In genomic region chr7:98171449-98171848, GRCh38 we compare ENCODE assay signal across 15 cellular contexts. TPM values are rescaled to one million over a fixed set of nuclear protein-coding genes. Genes with fewer than 3 reads are reported as not detected.
DNase-seq lines count a peak whose midpoint lies in the region; TF ChIP-seq lines count a peak whose summit lies in the region.
"Had no signal": no experiment of that assay in that cellular context is flagged by ENCODE, and none has a peak within 500 bp of the region (broad histone marks: within the 10 kb centered on the region; RNA-seq: fewer than 3 reads in every experiment).

No MANE protein-coding gene starts in this region.

- WGBS in neuronal stem cell (ENCODE audit: extremely low coverage in 2 of 2, insufficient read length in 2 of 2, insufficient replicate concordance in 1 of 2), 2 donors = no CpG with 5 or more reads among the region's 24 CpGs

- H3K27me3 Mint-ChIP-seq in endothelial cell (ENCODE audit: unreplicated experiment) = peaks cover 5% of the 10 kb centered on the region
- no peaks in the 10 kb centered on the region for H3K27me3 Mint-ChIP-seq in activated naive CD4-positive, alpha-beta T cell treated with anti-CD3 and anti-CD28 coated beads, Interleukin-2, amount 10 ng/mL, durations not matched to agents 7 days and 5 days
- H3K27me3 Mint-ChIP-seq: CD4-positive, alpha-beta memory T cell had no signal

- no peak overlapping the region for H3K27ac ChIP-seq in neuronal stem cell (replicated peaks; ENCODE audit: low read length)
- H3K27ac ChIP-seq in effector memory CD4-positive, alpha-beta T cell (ENCODE audit: insufficient read depth, low read length, poor library complexity, severe bottlenecking) = no peak overlapping the region
- H3K27ac ChIP-seq: C4-2B, HL-60 had no signal

- H2AFZ ChIP-seq in neuronal stem cell (ENCODE audit: low read length) = no peak overlapping the region
- H2AFZ ChIP-seq: GM23338 had no signal

- H3K4me1 Mint-ChIP-seq in endothelial cell (ENCODE audit: unreplicated experiment) = peaks cover 3% of the 10 kb centered on the region
- H3K4me1 Mint-ChIP-seq in activated naive CD4-positive, alpha-beta T cell treated with anti-CD3 and anti-CD28 coated beads, Interleukin-2, amount 10 ng/mL, durations not matched to agents 7 days and 5 days = peaks cover 13% of the 10 kb centered on the region

- no peak for TF ChIP-seq CTCF in endothelial cell (IDR thresholded peaks at IDR 0.05; ENCODE audit: unreplicated experiment)

- no peak overlapping the region for H3K4me3 ChIP-seq in neuronal stem cell (ENCODE audit: low read length in 2 of 2)
- no peak overlapping the region for H3K4me3 ChIP-seq in effector memory CD4-positive, alpha-beta T cell (ENCODE audit: insufficient read depth, low read depth, low read length, poor library complexity, severe bottlenecking)
- H3K4me3 ChIP-seq: GM23338 had no signal

- H4K91ac ChIP-seq in neuronal stem cell (ENCODE audit: low read depth, low read length, poor library complexity) = no peak overlapping the region

- no peak overlapping the region for H2BK12ac ChIP-seq in neuronal stem cell (ENCODE audit: low read length)

- H2BK120ac ChIP-seq in neuronal stem cell (ENCODE audit: low read depth, low read length) = no peak overlapping the region

- H3K27me3 ChIP-seq in neuronal stem cell (ENCODE audit: control insufficient read depth in 3 of 3, insufficient read depth in 3 of 3, low read depth in 1 of 3, low read length in 3 of 3) = no peaks in the 10 kb centered on the region
- H3K27me3 ChIP-seq in effector memory CD4-positive, alpha-beta T cell (replicated peaks; ENCODE audit: control insufficient read depth, insufficient read depth, low read length, poor library complexity, severe bottlenecking) = no peaks in the 10 kb centered on the region

- no peak overlapping the region for H2BK5ac ChIP-seq in neuronal stem cell (ENCODE audit: low read length)

- H4K8ac ChIP-seq in neuronal stem cell (ENCODE audit: low read depth, low read length) = peak overlapping the region; percentile 86

- peak; percentile 75 for DNase-seq in DMS53 treated with DMSO at 0.1 percent for 48 hours (lab: John Stamatoyannopoulos, UW; ENCODE audit: unreplicated experiment)
- DNase-seq in endothelial cell (ENCODE audit: low spot score) = no peak
- no peak for DNase-seq in neuronal stem cell (ENCODE audit: low spot score)
- no peak for DNase-seq in GM19240 (ENCODE audit: insufficient read length, low spot score)
- no peak for DNase-seq in NCI-H1417 treated with DMSO at 0.1 percent for 48 hours (lab: John Stamatoyannopoulos, UW)
- no peak for DNase-seq in activated naive CD4-positive, alpha-beta T cell treated with anti-CD3 and anti-CD28 coated beads, Interleukin-2, amount 10 ng/mL, durations not matched to agents 7 days and 5 days
- no peak for DNase-seq in effector memory CD4-positive, alpha-beta T cell
- DNase-seq: CD4-positive, alpha-beta memory T cell; DND-41; GDM1; H7 had no signal

- no peak overlapping the region for H2AK5ac ChIP-seq in neuronal stem cell (ENCODE audit: low read depth, low read length)

- H3K9me3 ChIP-seq in neuronal stem cell (replicated peaks in 1 of 2; ENCODE audit: control insufficient read depth in 2 of 2, insufficient read depth in 1 of 2, low read depth in 1 of 2, low read length in 2 of 2) = peaks cover 0 to 2% of the 10 kb centered on the region in 2 donors
- H3K9me3 ChIP-seq in effector memory CD4-positive, alpha-beta T cell (ENCODE audit: control insufficient read depth, low read length) = no peaks in the 10 kb centered on the region

- no peak overlapping the region for H3K14ac ChIP-seq in neuronal stem cell (ENCODE audit: low read length)

- no peak overlapping the region for H3K27ac Mint-ChIP-seq in endothelial cell (ENCODE audit: unreplicated experiment)
- H3K27ac Mint-ChIP-seq in activated naive CD4-positive, alpha-beta T cell treated with anti-CD3 and anti-CD28 coated beads, Interleukin-2, amount 10 ng/mL, durations not matched to agents 7 days and 5 days = no peak overlapping the region
- H3K27ac Mint-ChIP-seq: B cell had no signal

- CTCF ChIA-PET in activated naive CD4-positive, alpha-beta T cell treated with anti-CD3 and anti-CD28 coated beads, Interleukin-2, amount 10 ng/mL, durations not matched to agents 7 days and 5 days (lab: Charles Lee) = interaction anchor here (12.0 kb wide), 1 partner anchor 151 kb away, joined by 301 read pairs; no protein-coding TSS in a partner anchor

- peak overlapping the region; percentile 76 for H3K18ac ChIP-seq in neuronal stem cell (ENCODE audit: low read length)

- no peak overlapping the region for H3K4me2 ChIP-seq in neuronal stem cell (ENCODE audit: insufficient read depth, low read length, poor library complexity, severe bottlenecking)
- H3K4me2 ChIP-seq: GM23338 had no signal

- peak overlapping the region; percentile 77 for H3K9ac ChIP-seq in neuronal stem cell (ENCODE audit: low read depth, low read length, poor library complexity)

- no peak overlapping the region for H3K4ac ChIP-seq in neuronal stem cell (ENCODE audit: low read length)

- H2BK15ac ChIP-seq in neuronal stem cell (ENCODE audit: low read length) = no peak overlapping the region

- peak overlapping the region; percentile 53 for H3K4me3 Mint-ChIP-seq in endothelial cell (ENCODE audit: unreplicated experiment)
- H3K4me3 Mint-ChIP-seq in activated naive CD4-positive, alpha-beta T cell treated with anti-CD3 and anti-CD28 coated beads, Interleukin-2, amount 10 ng/mL, durations not matched to agents 7 days and 5 days = no peak overlapping the region
- H3K4me3 Mint-ChIP-seq: B cell; CD4-positive, alpha-beta memory T cell; GM23338 had no signal

- peaks cover 0 to 3% of the 10 kb centered on the region in 2 donors for H3K4me1 ChIP-seq in neuronal stem cell (ENCODE audit: control insufficient read depth in 2 of 2, insufficient read depth in 1 of 2, low read depth in 1 of 2, low read length in 2 of 2)
- H3K4me1 ChIP-seq in effector memory CD4-positive, alpha-beta T cell (ENCODE audit: control insufficient read depth, insufficient read depth, low read length, poor library complexity, severe bottlenecking) = no peaks in the 10 kb centered on the region

- H3K9me3 Mint-ChIP-seq in endothelial cell (ENCODE audit: unreplicated experiment) = no peaks in the 10 kb centered on the region
- H3K9me3 Mint-ChIP-seq in activated naive CD4-positive, alpha-beta T cell treated with anti-CD3 and anti-CD28 coated beads, Interleukin-2, amount 10 ng/mL, durations not matched to agents 7 days and 5 days = no peaks in the 10 kb centered on the region
- H3K9me3 Mint-ChIP-seq: CD4-positive, alpha-beta memory T cell; GM23338 had no signal

- no peak overlapping the region for H3K23ac ChIP-seq in neuronal stem cell (ENCODE audit: low read depth, low read length, poor library complexity)

- peaks cover 21% of the 10 kb centered on the region for H3K36me3 Mint-ChIP-seq in endothelial cell (ENCODE audit: low read depth, unreplicated experiment)
- peaks cover 6% of the 10 kb centered on the region for H3K36me3 Mint-ChIP-seq in activated naive CD4-positive, alpha-beta T cell treated with anti-CD3 and anti-CD28 coated beads, Interleukin-2, amount 10 ng/mL, durations not matched to agents 7 days and 5 days

- H3K79me1 ChIP-seq in neuronal stem cell (ENCODE audit: low read depth, low read length) = peaks cover 4% of the 10 kb centered on the region

- peaks cover 10 to 45% of the 10 kb centered on the region in 2 donors for H3K36me3 ChIP-seq in neuronal stem cell (replicated peaks in 1 of 2; ENCODE audit: control insufficient read depth in 2 of 2, insufficient read depth in 2 of 2, low read length in 2 of 2)
- peaks cover 27% of the 10 kb centered on the region for H3K36me3 ChIP-seq in effector memory CD4-positive, alpha-beta T cell (ENCODE audit: control insufficient read depth, insufficient read depth, low read length)

RNA-seq across cellular contexts. Expression of gene BHLHA15, which starts 39.8 kb away (rescaled TPM):
- total RNA-seq in endothelial cell (ENCODE audit: unreplicated experiment) = 1.2 TPM
- 2.4 TPM for polyA plus RNA-seq in neuronal stem cell (2013, experiment 1 of 2)
- 2.2 TPM for polyA plus RNA-seq in neuronal stem cell (2013, experiment 2 of 2)
- total RNA-seq: CD4-positive, alpha-beta memory T cell had no signal
- polyA plus RNA-seq: CD4-positive, alpha-beta memory T cell had no signal
